Comparison of ENCODE assay signal across 2 cellular contexts in the genomic region with DNA sequence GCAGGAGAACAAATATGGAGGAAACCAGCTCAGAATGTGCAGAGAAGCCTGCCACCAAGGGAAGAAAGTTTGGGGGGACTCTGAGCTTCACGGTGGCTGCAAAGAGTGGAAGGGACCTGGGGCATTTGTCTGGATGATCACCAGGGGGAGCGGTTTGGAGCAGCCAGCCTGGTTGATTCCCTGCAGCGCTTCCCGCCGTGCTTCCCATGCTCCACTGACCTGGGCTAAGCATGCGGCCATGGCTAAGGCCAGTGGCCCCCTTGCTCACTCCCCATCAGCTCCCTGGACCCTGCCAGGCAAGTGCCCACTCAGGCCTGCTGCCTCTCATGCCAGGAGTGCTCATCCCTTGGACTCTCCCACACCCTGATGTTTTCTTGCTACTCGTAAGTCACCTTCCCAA.
TF ChIP-seq lines count a peak whose summit lies in the region.

No MANE protein-coding gene starts in this region.

TF ChIP-seq in A549, 52 proteins besides CTCF, POLR2A, EP300 and RAD21:
- TF ChIP-seq NPAS2 (CRISPR knock-in tag; IDR thresholded peaks at IDR 0.05; ENCODE audit: borderline replicate concordance) (no peak), FOSB (CRISPR knock-in tag; IDR thresholded peaks at IDR 0.05) (no peak)
- TF ChIP-seq, protein P1, sequence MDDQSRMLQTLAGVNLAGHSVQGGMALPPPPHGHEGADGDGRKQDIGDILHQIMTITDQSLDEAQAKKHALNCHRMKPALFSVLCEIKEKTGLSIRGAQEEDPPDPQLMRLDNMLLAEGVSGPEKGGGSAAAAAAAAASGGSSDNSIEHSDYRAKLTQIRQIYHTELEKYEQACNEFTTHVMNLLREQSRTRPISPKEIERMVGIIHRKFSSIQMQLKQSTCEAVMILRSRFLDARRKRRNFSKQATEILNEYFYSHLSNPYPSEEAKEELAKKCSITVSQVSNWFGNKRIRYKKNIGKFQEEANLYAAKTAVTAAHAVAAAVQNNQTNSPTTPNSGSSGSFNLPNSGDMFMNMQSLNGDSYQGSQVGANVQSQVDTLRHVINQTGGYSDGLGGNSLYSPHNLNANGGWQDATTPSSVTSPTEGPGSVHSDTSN (IDR thresholded peaks at IDR 0.05), result no peak

TF ChIP-seq in HCT116, 20 proteins besides CTCF, POLR2A, EP300 and RAD21:
- TF ChIP-seq, protein P2, sequence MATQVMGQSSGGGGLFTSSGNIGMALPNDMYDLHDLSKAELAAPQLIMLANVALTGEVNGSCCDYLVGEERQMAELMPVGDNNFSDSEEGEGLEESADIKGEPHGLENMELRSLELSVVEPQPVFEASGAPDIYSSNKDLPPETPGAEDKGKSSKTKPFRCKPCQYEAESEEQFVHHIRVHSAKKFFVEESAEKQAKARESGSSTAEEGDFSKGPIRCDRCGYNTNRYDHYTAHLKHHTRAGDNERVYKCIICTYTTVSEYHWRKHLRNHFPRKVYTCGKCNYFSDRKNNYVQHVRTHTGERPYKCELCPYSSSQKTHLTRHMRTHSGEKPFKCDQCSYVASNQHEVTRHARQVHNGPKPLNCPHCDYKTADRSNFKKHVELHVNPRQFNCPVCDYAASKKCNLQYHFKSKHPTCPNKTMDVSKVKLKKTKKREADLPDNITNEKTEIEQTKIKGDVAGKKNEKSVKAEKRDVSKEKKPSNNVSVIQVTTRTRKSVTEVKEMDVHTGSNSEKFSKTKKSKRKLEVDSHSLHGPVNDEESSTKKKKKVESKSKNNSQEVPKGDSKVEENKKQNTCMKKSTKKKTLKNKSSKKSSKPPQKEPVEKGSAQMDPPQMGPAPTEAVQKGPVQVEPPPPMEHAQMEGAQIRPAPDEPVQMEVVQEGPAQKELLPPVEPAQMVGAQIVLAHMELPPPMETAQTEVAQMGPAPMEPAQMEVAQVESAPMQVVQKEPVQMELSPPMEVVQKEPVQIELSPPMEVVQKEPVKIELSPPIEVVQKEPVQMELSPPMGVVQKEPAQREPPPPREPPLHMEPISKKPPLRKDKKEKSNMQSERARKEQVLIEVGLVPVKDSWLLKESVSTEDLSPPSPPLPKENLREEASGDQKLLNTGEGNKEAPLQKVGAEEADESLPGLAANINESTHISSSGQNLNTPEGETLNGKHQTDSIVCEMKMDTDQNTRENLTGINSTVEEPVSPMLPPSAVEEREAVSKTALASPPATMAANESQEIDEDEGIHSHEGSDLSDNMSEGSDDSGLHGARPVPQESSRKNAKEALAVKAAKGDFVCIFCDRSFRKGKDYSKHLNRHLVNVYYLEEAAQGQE (IDR thresholded peaks at IDR 0.05; ENCODE audit: low read depth), result no peak
- no peak for TF ChIP-seq POLR2AphosphoS5 (IDR thresholded peaks at IDR 0.05; ENCODE audit: low read depth, low read length)
- TF ChIP-seq, protein P3, sequence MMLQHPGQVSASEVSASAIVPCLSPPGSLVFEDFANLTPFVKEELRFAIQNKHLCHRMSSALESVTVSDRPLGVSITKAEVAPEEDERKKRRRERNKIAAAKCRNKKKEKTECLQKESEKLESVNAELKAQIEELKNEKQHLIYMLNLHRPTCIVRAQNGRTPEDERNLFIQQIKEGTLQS (IDR thresholded peaks at IDR 0.05), result no peak
- no peak for TF ChIP-seq SIN3A (IDR thresholded peaks at IDR 0.05; ENCODE audit: low read depth)
- TF ChIP-seq EGR1 (IDR thresholded peaks at IDR 0.05; ENCODE audit: low read depth), result no peak
- no peak for TF ChIP-seq SP1 (IDR thresholded peaks at IDR 0.05; ENCODE audit: low read depth)
TF ChIP-seq in HCT116: peak in this region for 0.
